25 cellular contexts compared by ENCODE assay signal in the genomic region with DNA sequence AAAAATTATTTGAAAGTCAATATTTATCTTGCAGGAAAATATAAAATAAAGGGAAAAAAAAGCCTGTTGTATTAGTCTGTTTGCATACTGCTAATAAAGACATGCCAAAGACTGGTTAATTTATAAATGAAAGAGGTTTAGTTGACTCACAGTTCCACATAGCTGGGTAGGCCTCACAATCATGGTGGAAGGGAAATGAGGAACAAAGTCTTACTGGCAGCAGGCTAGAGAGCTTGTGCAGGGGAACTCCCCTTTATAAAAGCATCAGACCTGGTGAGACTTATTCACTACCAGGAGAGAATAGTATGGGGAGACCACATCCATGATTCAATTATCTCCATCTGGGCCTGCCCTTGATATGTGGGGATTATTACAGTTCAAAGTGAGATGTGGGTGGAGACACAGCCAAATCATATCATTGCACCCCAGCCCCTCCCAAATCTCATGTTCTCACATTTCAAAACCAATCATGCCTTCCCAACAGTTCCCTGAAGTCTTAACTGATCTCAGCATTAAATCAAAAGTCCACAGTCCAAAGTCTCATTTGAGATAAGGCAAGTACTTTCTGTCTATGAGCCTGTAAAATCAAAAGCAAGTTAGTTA.
"Had no signal": no experiment of that assay in that cellular context is flagged by ENCODE, and none has a peak within 500 bp of the region (broad histone marks: within the 10 kb centered on the region; RNA-seq: fewer than 3 reads in every experiment).

No MANE protein-coding gene starts in this region.

- H3K9ac ChIP-seq: KMS-11 had no signal

- H3K4me3 Mint-ChIP-seq: IgD-negative memory B cell had no signal

- H3K27ac Mint-ChIP-seq: IgD-negative memory B cell had no signal

- H3K27me3 Mint-ChIP-seq: IgD-negative memory B cell had no signal

- H3K4me1 Mint-ChIP-seq: IgD-negative memory B cell had no signal

- H3K9me3 ChIP-seq: SJCRH30 had no signal

- H3K27me3 ChIP-seq: SJCRH30 had no signal

- H3K4me3 ChIP-seq: K562, SJCRH30 had no signal

- H3K27ac ChIP-seq: KMS-11, RWPE1, SJCRH30 had no signal

- H3K4me1 ChIP-seq: SJCRH30 had no signal

- FAIRE-seq: K562 had no signal

- DNase-seq: Kasumi-1, MM.1S, MV-4-11, NCI-H1048, NCI-H1105, NCI-H1417, NCI-H1436 treated with DMSO at 0.1 percent for 48 hours, NCI-H1694 treated with DMSO at 0.1 percent for 48 hours, NCI-H1930, NCI-H2081, NCI-H2107, NCI-H2227 treated with DMSO at 0.1 percent for 48 hours, NCI-H510A, NCI-H524 treated with DMSO at 0.1 percent for 48 hours, NCI-H69, NCI-H774, PC-3, SHP77 treated with DMSO at 0.1 percent for 48 hours, SJCRH30 had no signal

- H3K36me3 ChIP-seq: SJCRH30 had no signal

- H3K36me3 Mint-ChIP-seq: IgD-negative memory B cell had no signal

- ATAC-seq: K562, Panc1, PC-3, SK-N-SH treated with all-trans-retinoic acid at 6 μM for 48 hours had no signal
